In the genomic region with DNA sequence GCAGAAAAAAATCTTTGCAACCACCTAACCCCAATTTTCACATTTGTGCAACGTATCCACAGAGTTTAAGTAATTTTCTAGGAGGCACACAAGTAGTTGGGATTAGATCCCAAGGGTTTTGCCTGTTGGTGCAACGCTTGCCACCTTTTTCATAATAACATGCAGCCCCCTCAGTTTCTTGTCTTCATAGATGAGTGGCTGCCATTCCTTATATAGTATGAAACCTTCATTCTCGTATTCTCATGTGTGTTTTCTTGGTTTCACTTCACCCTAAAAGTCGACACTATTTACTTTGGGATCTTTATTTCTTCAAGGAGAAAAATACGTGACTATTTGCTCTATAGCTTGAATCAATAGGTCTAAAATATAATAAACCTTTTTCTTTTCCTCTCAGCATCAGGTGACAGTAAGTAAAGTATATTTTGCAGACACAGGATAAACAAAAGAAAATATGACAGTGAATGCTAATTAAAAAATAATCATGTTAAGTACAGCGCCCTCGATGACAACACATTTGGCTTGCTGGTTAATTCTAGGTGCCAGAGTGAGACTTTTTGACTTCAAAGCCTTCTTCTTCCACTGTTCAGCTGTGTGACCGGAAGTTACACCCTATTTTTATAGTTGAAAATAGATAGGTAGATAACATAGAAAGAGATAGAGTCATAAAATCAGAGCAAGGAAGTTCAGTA, we compare ENCODE assay signal across 14 cellular contexts.
DNase-seq lines count a peak whose midpoint lies in the region; ATAC-seq, FAIRE-seq and TF ChIP-seq lines count a peak whose summit lies in the region.
"Had no signal": no experiment of that assay in that cellular context is flagged by ENCODE, and none has a peak within 500 bp of the region (broad histone marks: within the 10 kb centered on the region; RNA-seq: fewer than 3 reads in every experiment).

No MANE protein-coding gene starts in this region.

- H3K4me1 Mint-ChIP-seq in activated CD4-positive, alpha-beta memory T cell treated with anti-CD3 and anti-CD28 coated beads, Interleukin-2, amount 10 ng/mL, durations not matched to agents 7 days and 5 days: no peaks in the 10 kb centered on the region

- TF ChIP-seq POLR2A in GM12892 (IDR thresholded peaks at IDR 0.05; ENCODE audit: low read depth, low read length): no peak

- CTCF ChIA-PET in activated CD4-positive, alpha-beta memory T cell treated with anti-CD3 and anti-CD28 coated beads, Interleukin-2, amount 10 ng/mL, durations not matched to agents 7 days and 5 days (lab: Charles Lee): no interaction called here

- DNase-seq in GM12892 (ENCODE audit: insufficient read length): no peak
- no peak for DNase-seq in DMS53 (lab: John Stamatoyannopoulos, UW)
- DNase-seq in activated CD4-positive, alpha-beta memory T cell treated with anti-CD3 and anti-CD28 coated beads, Interleukin-2, amount 10 ng/mL, durations not matched to agents 7 days and 5 days: no peak
- no peak for DNase-seq in activated CD4-positive, alpha-beta T cell treated with anti-CD3 and anti-CD28 coated beads for 48 hours
- no peak for DNase-seq in activated naive CD4-positive, alpha-beta T cell treated with Interleukin-2 at 50 U/mL for 16 hours
- DNase-seq: ACHN; mammary epithelial cell; pancreas; stimulated activated CD4-positive, alpha-beta T cell treated with anti-CD3 and anti-CD28 coated beads, Interleukin-1b, Interleukin-23, amount 100 ng/mL, for 48 hours; stimulated activated naive CD4-positive, alpha-beta T cell had no signal

- H3K9me3 Mint-ChIP-seq in activated CD4-positive, alpha-beta memory T cell treated with anti-CD3 and anti-CD28 coated beads, Interleukin-2, amount 10 ng/mL, durations not matched to agents 7 days and 5 days: no peaks in the 10 kb centered on the region

- FAIRE-seq in GM12892 (lab: Jason Lieb, UNC): peak; percentile 51
- FAIRE-seq: pancreas, RCC 7860 had no signal

- ATAC-seq in GM19395 (IDR thresholded peaks at IDR 0.05; ENCODE audit: unreplicated experiment) (peak; percentile 97), HG02759 (IDR thresholded peaks at IDR 0.05; ENCODE audit: unreplicated experiment) (peak; percentile 87), HG03432 (IDR thresholded peaks at IDR 0.05; ENCODE audit: unreplicated experiment) (peak; percentile 93)
- ATAC-seq: pancreas had no signal

- no peak overlapping the region for H3K27ac Mint-ChIP-seq in activated CD4-positive, alpha-beta memory T cell treated with anti-CD3 and anti-CD28 coated beads, Interleukin-2, amount 10 ng/mL, durations not matched to agents 7 days and 5 days

- H3K27me3 Mint-ChIP-seq in activated CD4-positive, alpha-beta memory T cell treated with anti-CD3 and anti-CD28 coated beads, Interleukin-2, amount 10 ng/mL, durations not matched to agents 7 days and 5 days: no peaks in the 10 kb centered on the region

- H3K4me3 Mint-ChIP-seq in activated CD4-positive, alpha-beta memory T cell treated with anti-CD3 and anti-CD28 coated beads, Interleukin-2, amount 10 ng/mL, durations not matched to agents 7 days and 5 days: no peak overlapping the region

- H3K36me3 Mint-ChIP-seq in activated CD4-positive, alpha-beta memory T cell treated with anti-CD3 and anti-CD28 coated beads, Interleukin-2, amount 10 ng/mL, durations not matched to agents 7 days and 5 days (ENCODE audit: low read depth): no peaks in the 10 kb centered on the region

- POLR2A ChIA-PET in activated CD4-positive, alpha-beta memory T cell treated with anti-CD3 and anti-CD28 coated beads, Interleukin-2, amount 10 ng/mL, durations not matched to agents 7 days and 5 days (lab: Charles Lee): no interaction called here
